1 cellular context compared by ENCODE assay signal in genomic region chr2:26721267-26722032, GRCh38.
TF ChIP-seq lines count a peak whose summit lies in the region.

No MANE protein-coding gene starts in this region.

TF ChIP-seq in HepG2, 621 proteins besides CTCF, POLR2A, EP300 and RAD21 (continues in another document):
- TF ChIP-seq ARID5B (CRISPR knock-in tag; IDR thresholded peaks at IDR 0.05) (peak; percentile 86), ZNF747 (CRISPR knock-in tag; IDR thresholded peaks at IDR 0.05; ENCODE audit: borderline replicate concordance) (no peak), MTA1 (CRISPR knock-in tag; IDR thresholded peaks at IDR 0.05; ENCODE audit: borderline replicate concordance) (peak; percentile 70; the same call in 1 of the 2 replicates), ZNF572 (CRISPR knock-in tag; IDR thresholded peaks at IDR 0.05) (no peak), ISL2 (CRISPR knock-in tag; IDR thresholded peaks at IDR 0.05) (no peak), ZSCAN9 (CRISPR knock-in tag; IDR thresholded peaks at IDR 0.05; ENCODE audit: borderline replicate concordance) (no peak), LRRFIP1 (CRISPR knock-in tag; conservative IDR thresholded peaks at IDR 0.05) (no peak), MYPOP (CRISPR knock-in tag; IDR thresholded peaks at IDR 0.05) (no peak), MAFF (IDR thresholded peaks at IDR 0.05; ENCODE audit: low read depth, low read length) (no peak), SYNCRIP (IDR thresholded peaks at IDR 0.05; ENCODE audit: insufficient read depth, low read depth, low read length) (no peak), HNRNPK (IDR thresholded peaks at IDR 0.05; ENCODE audit: low read depth, low read length, poor library complexity, severe bottlenecking) (no peak), ZNF567 (CRISPR knock-in tag; IDR thresholded peaks at IDR 0.05; ENCODE audit: borderline replicate concordance) (no peak), ZMAT3 (CRISPR knock-in tag; conservative IDR thresholded peaks at IDR 0.05) (no peak), DDIT3 (CRISPR knock-in tag; IDR thresholded peaks at IDR 0.05) (no peak), KLF12 (CRISPR knock-in tag; IDR thresholded peaks at IDR 0.05; ENCODE audit: borderline replicate concordance) (no peak), NR0B2 (CRISPR knock-in tag; IDR thresholded peaks at IDR 0.05) (no peak), THAP9 (CRISPR knock-in tag; IDR thresholded peaks at IDR 0.05; ENCODE audit: borderline replicate concordance) (0 out of 2 replicates have a peak, but pooled peaks have one; percentile 26), DZIP1 (CRISPR knock-in tag; IDR thresholded peaks at IDR 0.05) (no peak), TEF (CRISPR knock-in tag; IDR thresholded peaks at IDR 0.05) (no peak), ZBTB7A (CRISPR knock-in tag; IDR thresholded peaks at IDR 0.05) (no peak), CBX1 (IDR thresholded peaks at IDR 0.05; ENCODE audit: low read depth) (no peak), ZBTB42 (CRISPR knock-in tag; IDR thresholded peaks at IDR 0.05) (no peak), NR2F1 (CRISPR knock-in tag; IDR thresholded peaks at IDR 0.05) (peak; percentile 95 to 98), YEATS2 (CRISPR knock-in tag; IDR thresholded peaks at IDR 0.05; ENCODE audit: borderline replicate concordance) (no peak), ZNF703 (CRISPR knock-in tag; IDR thresholded peaks at IDR 0.05; ENCODE audit: borderline replicate concordance) (peak; percentile 89), POLR2AphosphoS2 (IDR thresholded peaks at IDR 0.05; ENCODE audit: low read depth, low read length) (no peak), HOXD1 (CRISPR knock-in tag; IDR thresholded peaks at IDR 0.05) (no peak), ATF3 (CRISPR knock-in tag; IDR thresholded peaks at IDR 0.05) (peak; percentile 55; the same call in 1 of the 2 replicates), FUBP1 (CRISPR knock-in tag; IDR thresholded peaks at IDR 0.05; ENCODE audit: borderline replicate concordance) (no peak), ZNF317 (CRISPR knock-in tag; IDR thresholded peaks at IDR 0.05) (no peak), PRMT3 (CRISPR knock-in tag; IDR thresholded peaks at IDR 0.05; ENCODE audit: borderline replicate concordance, low read depth) (no peak), SRSF9 (IDR thresholded peaks at IDR 0.05; ENCODE audit: borderline replicate concordance, insufficient read depth, low read depth, low read length, poor library complexity, severe bottlenecking) (no peak), HNRNPL (IDR thresholded peaks at IDR 0.05; ENCODE audit: low read depth, low read length) (peak; percentile 84), ZNF382 (CRISPR knock-in tag; IDR thresholded peaks at IDR 0.05; ENCODE audit: borderline replicate concordance) (no peak), NFKBIZ (CRISPR knock-in tag; IDR thresholded peaks at IDR 0.05) (no peak), FOXK1 (CRISPR knock-in tag; IDR thresholded peaks at IDR 0.05; ENCODE audit: borderline replicate concordance, low read depth) (0 out of 2 replicates have a peak, but pooled peaks have one; percentile 56), JDP2 (CRISPR knock-in tag; IDR thresholded peaks at IDR 0.05; ENCODE audit: borderline replicate concordance) (no peak), GTF2F1 (IDR thresholded peaks at IDR 0.05; ENCODE audit: low read length) (no peak), PAX8 (CRISPR knock-in tag; IDR thresholded peaks at IDR 0.05; ENCODE audit: borderline replicate concordance) (no peak), SPEN (CRISPR knock-in tag; IDR thresholded peaks at IDR 0.05; ENCODE audit: low read depth) (no peak), HINFP (CRISPR knock-in tag; IDR thresholded peaks at IDR 0.05; ENCODE audit: low read depth) (no peak), ZKSCAN5 (CRISPR knock-in tag; IDR thresholded peaks at IDR 0.05) (no peak), RELA (CRISPR knock-in tag; IDR thresholded peaks at IDR 0.05) (0 out of 2 replicates have a peak, but pooled peaks have one; percentile 54), CEBPG (CRISPR knock-in tag; IDR thresholded peaks at IDR 0.05) (0 out of 2 replicates have a peak, but pooled peaks have one; percentile 5), ZEB1 (IDR thresholded peaks at IDR 0.05; ENCODE audit: insufficient replicate concordance, low read depth) (no peak), KDM6A (CRISPR knock-in tag; IDR thresholded peaks at IDR 0.05; ENCODE audit: low read depth) (no peak), CBX5 (CRISPR knock-in tag; IDR thresholded peaks at IDR 0.05; ENCODE audit: borderline replicate concordance) (peak; percentile 77; the same call in 1 of the 2 replicates), CHCHD3 (CRISPR knock-in tag; IDR thresholded peaks at IDR 0.05) (no peak)
